Comparison of ENCODE assay signal across 13 cellular contexts in genomic region chr10:32065871-32066270, GRCh38. TPM values are rescaled to one million over a fixed set of nuclear protein-coding genes. Genes with fewer than 3 reads are reported as not detected.
DNase-seq lines count a peak whose midpoint lies in the region; ATAC-seq and TF ChIP-seq lines count a peak whose summit lies in the region.
"Had no signal": no experiment of that assay in that cellular context is flagged by ENCODE, and none has a peak within 500 bp of the region (broad histone marks: within the 10 kb centered on the region; RNA-seq: fewer than 3 reads in every experiment).

No MANE protein-coding gene starts in this region.

- DNase-seq in AG09309 (ENCODE audit: low read depth) (peak; percentile 68), Kasumi-1 (lab: John Stamatoyannopoulos, UW) (peak; percentile 78 to 81), amniotic epithelial cell (ENCODE audit: low read depth) (peak; percentile 79), hepatic stellate cell (ENCODE audit: low spot score) (peak; percentile 28), T-helper 17 cell (no peak)
- DNase-seq: GDM1; naive thymus-derived CD8-positive, alpha-beta T cell had no signal

- ATAC-seq in T-helper 17 cell (no peak), HG03571 (IDR thresholded peaks at IDR 0.05; ENCODE audit: unreplicated experiment) (no peak), HG02588 (IDR thresholded peaks at IDR 0.05; ENCODE audit: unreplicated experiment) (no peak), GM18868 (IDR thresholded peaks at IDR 0.05; ENCODE audit: unreplicated experiment) (no peak)
- ATAC-seq: naive thymus-derived CD8-positive, alpha-beta T cell had no signal

- no peaks in the 10 kb centered on the region for H3K36me3 Mint-ChIP-seq in T-helper 17 cell (ENCODE audit: low read depth)
- H3K36me3 Mint-ChIP-seq: naive thymus-derived CD8-positive, alpha-beta T cell had no signal

- no peaks in the 10 kb centered on the region for H3K4me1 Mint-ChIP-seq in T-helper 17 cell
- H3K4me1 Mint-ChIP-seq: naive thymus-derived CD8-positive, alpha-beta T cell had no signal

- TF ChIP-seq CTCF in AG09309 (IDR thresholded peaks at IDR 0.05; ENCODE audit: control insufficient read depth, insufficient read depth, low read depth, low read length, missing control alignments): no peak

- H3K4me3 ChIP-seq in AG09309 (ENCODE audit: control insufficient read depth, low read depth, low read length): no peak overlapping the region
- H3K4me3 ChIP-seq: ascending aorta, smooth muscle cell, upper lobe of left lung had no signal

- no peak overlapping the region for H3K4me3 Mint-ChIP-seq in T-helper 17 cell
- H3K4me3 Mint-ChIP-seq: naive thymus-derived CD8-positive, alpha-beta T cell had no signal

- H3K27ac Mint-ChIP-seq in T-helper 17 cell: no peak overlapping the region
- H3K27ac Mint-ChIP-seq: naive thymus-derived CD8-positive, alpha-beta T cell had no signal

- H3K27me3 Mint-ChIP-seq in T-helper 17 cell: no peaks in the 10 kb centered on the region
- H3K27me3 Mint-ChIP-seq: naive thymus-derived CD8-positive, alpha-beta T cell had no signal

- no peaks in the 10 kb centered on the region for H3K9me3 ChIP-seq in T-helper 17 cell (ENCODE audit: control insufficient read depth, low read length, poor library complexity, severe bottlenecking)
- H3K9me3 ChIP-seq: ascending aorta, upper lobe of left lung had no signal

RNA-seq across cellular contexts. Expression of gene KIF5B, which starts 9.6 kb away (rescaled TPM):
- total RNA-seq in T-helper 17 cell: 10 to 100 TPM; 47.8 to 65.5 TPM

Comparison
In these comparisons a context has a peak if more than half of its experiments do, and no peak if none do; other contexts are left out.
1. DNase-seq: peak in AG09309 (single experiment), Kasumi-1 (2 of 2), amniotic epithelial cell (single experiment) and hepatic stellate cell (single experiment); none in T-helper 17 cell (0 of 3).